12 cellular contexts compared by ENCODE assay signal in the genomic region with DNA sequence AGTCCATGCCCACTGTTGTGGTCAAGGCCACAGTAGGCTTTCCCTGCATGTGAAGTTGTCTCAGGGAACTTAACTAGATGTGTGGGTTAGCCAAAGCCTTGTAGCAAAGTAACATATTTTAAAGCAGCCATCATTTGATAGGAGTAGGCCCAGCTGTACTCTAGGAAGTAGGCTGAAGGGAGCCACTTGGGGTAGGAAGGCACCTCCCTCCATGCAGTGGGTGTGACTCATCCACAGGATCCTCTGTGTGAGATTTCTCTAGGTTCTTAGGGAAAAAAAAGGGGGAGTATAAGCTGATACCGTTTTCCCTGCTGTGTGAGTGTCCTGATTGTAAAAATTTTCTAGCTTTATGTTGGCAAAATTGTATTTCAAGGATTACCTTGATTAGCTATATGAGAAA. TPM values are rescaled to one million over a fixed set of nuclear protein-coding genes. Genes with fewer than 3 reads are reported as not detected.
DNase-seq lines count a peak whose midpoint lies in the region; ATAC-seq and TF ChIP-seq lines count a peak whose summit lies in the region.
"Had no signal": no experiment of that assay in that cellular context is flagged by ENCODE, and none has a peak within 500 bp of the region (broad histone marks: within the 10 kb centered on the region; RNA-seq: fewer than 3 reads in every experiment).

No MANE protein-coding gene starts in this region.

- H3K79me2 ChIP-seq in DND-41 (ENCODE audit: insufficient read depth, low read length) (peaks cover 98% of the 10 kb centered on the region), osteoblast (ENCODE audit: insufficient read depth, low read length) (peaks cover 95% of the 10 kb centered on the region)

- H3K27ac ChIP-seq in DND-41 (ENCODE audit: low read length) = 0 out of 2 replicates have a peak overlapping the region, but pooled peaks have one; percentile 19
- peak overlapping the region; percentile 40 for H3K27ac ChIP-seq in osteoblast (ENCODE audit: low read depth, low read length)

- H3K4me3 ChIP-seq in DND-41 (ENCODE audit: low read depth in 1 of 2, low read length in 2 of 2) (no peak overlapping the region), osteoblast (ENCODE audit: insufficient read depth, low read length) (no peak overlapping the region)
- H3K4me3 ChIP-seq: uterus had no signal

- no peaks in the 10 kb centered on the region for H3K9me3 ChIP-seq in DND-41 (ENCODE audit: insufficient read depth, low read length, severe bottlenecking)
- no peaks in the 10 kb centered on the region for H3K9me3 ChIP-seq in osteoblast (ENCODE audit: low read depth, low read length)
- H3K9me3 ChIP-seq: uterus had no signal

- H2AFZ ChIP-seq in DND-41 (ENCODE audit: low read depth, low read length) (no peak overlapping the region), osteoblast (ENCODE audit: low read length) (no peak overlapping the region)

- peaks cover 82% of the 10 kb centered on the region for H4K20me1 ChIP-seq in DND-41 (ENCODE audit: insufficient read depth, low read length)
- H4K20me1 ChIP-seq in osteoblast (ENCODE audit: insufficient read depth, low read length) = peaks cover 52% of the 10 kb centered on the region

- H3K4me1 ChIP-seq in DND-41 (ENCODE audit: insufficient read depth, low read length) = peaks cover 16% of the 10 kb centered on the region; the same call in 1 of the 2 replicates
- peaks cover 27% of the 10 kb centered on the region for H3K4me1 ChIP-seq in osteoblast (ENCODE audit: insufficient read depth, low read length)

- no peak for TF ChIP-seq CTCF in DND-41 (IDR thresholded peaks at IDR 0.05; ENCODE audit: borderline replicate concordance, extremely low read depth, low read length, poor library complexity, severe bottlenecking)
- no peak for TF ChIP-seq CTCF in osteoblast (IDR thresholded peaks at IDR 0.05; ENCODE audit: extremely low read depth, low read depth, low read length)

- H3K27me3 ChIP-seq in DND-41 (ENCODE audit: insufficient read depth, low read length, poor library complexity) (no peaks in the 10 kb centered on the region), osteoblast (ENCODE audit: insufficient read depth, low read length) (no peaks in the 10 kb centered on the region)
- H3K27me3 ChIP-seq: uterus had no signal

- no peak overlapping the region for H3K9ac ChIP-seq in DND-41 (ENCODE audit: low read depth, low read length)

- DNase-seq in DND-41 (no peak), MV-4-11 (lab: John Stamatoyannopoulos, UW) (peak; percentile 3), fibroblast of gingiva (ENCODE audit: low read depth) (peak; percentile 33), osteoblast (ENCODE audit: insufficient read length, low spot score, missing footprints) (peak; percentile 88), HuH-7 (ENCODE audit: low spot score) (no peak), NCI-H1417 treated with DMSO at 0.1 percent for 48 hours (lab: John Stamatoyannopoulos, UW) (no peak)
- DNase-seq in activated CD4-positive, CD25-positive, alpha-beta regulatory T cell (lab: John Stamatoyannopoulos, UW) = no peak
- DNase-seq in stimulated activated CD4-positive, alpha-beta T cell treated with anti-CD3 and anti-CD28 coated beads, Interleukin-12 subunit alpha, Interleukin-12 subunit beta, amount 100 ng/mL, for 4 hours = no peak
- DNase-seq: activated CD4-positive, CD25-positive, alpha-beta regulatory T cell treated with anti-CD3 and anti-CD28 coated beads, Interleukin-2, amount 50 U/mL, for 72 hours; GDM1; Karpas-422; uterus had no signal

- H3K36me3 ChIP-seq in DND-41 (ENCODE audit: insufficient read depth, low read length) = peaks cover 73% of the 10 kb centered on the region
- peaks cover 9% of the 10 kb centered on the region for H3K36me3 ChIP-seq in osteoblast (ENCODE audit: insufficient read depth, low read length)
- H3K36me3 ChIP-seq: uterus had no signal

- ATAC-seq in DND-41 (ENCODE audit: insufficient read depth, low read depth) = no peak

- H3K4me2 ChIP-seq in DND-41 (ENCODE audit: insufficient read depth, low read length) (no peak overlapping the region), osteoblast (ENCODE audit: insufficient read depth, low read length) (no peak overlapping the region)

RNA-seq across cellular contexts. Expression of a gene that starts 44.7 kb away (rescaled TPM):
- 12.4 and 14.5 TPM in 2 replicates for total RNA-seq in osteoblast

Comparison
In these comparisons a context has a peak if more than half of its experiments do, and no peak if none do; other contexts are left out.
1. DNase-seq: peak in MV-4-11 (single experiment), fibroblast of gingiva (single experiment) and osteoblast (single experiment); none in DND-41 (single experiment), activated CD4-positive, CD25-positive, alpha-beta regulatory T cell (0 of 4), stimulated activated CD4-positive, alpha-beta T cell treated with anti-CD3 and anti-CD28 coated beads, Interleukin-12 subunit alpha, Interleukin-12 subunit beta, amount 100 ng/mL, for 4 hours (single experiment), HuH-7 (single experiment) and NCI-H1417 treated with DMSO at 0.1 percent for 48 hours (single experiment).